22 cellular contexts compared by ENCODE assay signal in the genomic region with DNA sequence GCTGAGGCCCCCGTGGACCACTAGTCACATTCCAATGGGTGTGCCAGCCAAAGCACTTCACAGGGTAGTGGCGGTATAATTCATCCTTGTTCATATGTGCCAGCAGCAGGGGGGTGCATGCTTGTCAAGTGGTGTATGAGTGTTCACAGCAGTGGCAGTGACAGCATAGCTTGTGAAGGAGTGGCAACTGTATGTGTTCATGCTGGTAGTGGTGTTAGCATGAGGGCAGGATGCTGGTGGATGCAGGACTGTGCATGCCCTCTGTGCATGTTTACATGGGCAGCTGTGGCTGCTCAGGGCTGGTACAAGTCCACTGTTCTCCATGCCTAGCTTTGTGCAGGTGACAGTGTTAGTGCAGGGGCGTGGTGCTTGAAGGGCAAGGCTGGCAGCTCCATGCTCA.
"Had no signal": no experiment of that assay in that cellular context is flagged by ENCODE, and none has a peak within 500 bp of the region (broad histone marks: within the 10 kb centered on the region; RNA-seq: fewer than 3 reads in every experiment).

No MANE protein-coding gene starts in this region.

- H3K27me3 Mint-ChIP-seq: memory B cell; progenitor cell of endocrine pancreas; stimulated activated naive CD8-positive, alpha-beta T cell treated with anti-CD3 and anti-CD28 coated beads, Interleukin-15, Interleukin-2, amounts not matched to agents 100 ng/mL and 50 ng/mL, for 24 hours had no signal

- H3K9ac ChIP-seq: parathyroid adenoma had no signal

- H3K27ac Mint-ChIP-seq: memory B cell; natural killer cell; progenitor cell of endocrine pancreas; stimulated activated naive CD8-positive, alpha-beta T cell treated with anti-CD3 and anti-CD28 coated beads, Interleukin-15, Interleukin-2, amounts not matched to agents 100 ng/mL and 50 ng/mL, for 24 hours had no signal

- ATAC-seq: left lobe of liver, natural killer cell had no signal

- H3K4me3 Mint-ChIP-seq: immature natural killer cell; memory B cell; natural killer cell; stimulated activated naive CD8-positive, alpha-beta T cell treated with anti-CD3 and anti-CD28 coated beads, Interleukin-15, Interleukin-2, amounts not matched to agents 100 ng/mL and 50 ng/mL, for 24 hours had no signal

- H3K4me1 Mint-ChIP-seq: immature natural killer cell, natural killer cell had no signal

- DNase-seq: dorsolateral prefrontal cortex; effector CD4-positive, alpha-beta T cell; hypothalamus; immature natural killer cell; islet precursor cell; natural killer cell; right lobe of liver; small intestine; stimulated activated CD4-positive, alpha-beta T cell treated with anti-CD3 and anti-CD28 coated beads, Interleukin-12 subunit alpha, Interleukin-12 subunit beta, amount 100 ng/mL, for 4 hours; stimulated activated CD4-positive, alpha-beta T cell treated with anti-CD3 and anti-CD28 coated beads, Interleukin-1b, Interleukin-23, amount 100 ng/mL, for 48 hours; stimulated activated CD4-positive, alpha-beta T cell treated with anti-CD3 and anti-CD28 coated beads, Interleukin-4, amount 100 ng/mL, for 1 hour; stimulated activated CD8-positive, alpha-beta memory T cell treated with anti-CD3 and anti-CD28 coated beads, Interleukin-4, amount 100 ng/mL, for 48 hours; transverse colon had no signal

- H2AFZ ChIP-seq: parathyroid adenoma had no signal

- H3K27ac ChIP-seq: dorsolateral prefrontal cortex, parathyroid adenoma, right lobe of liver, suprapubic skin, transverse colon had no signal

- H3K27me3 ChIP-seq: dorsolateral prefrontal cortex, right lobe of liver, suprapubic skin, transverse colon had no signal

- H3K4me1 ChIP-seq: parathyroid adenoma, right lobe of liver, suprapubic skin, transverse colon had no signal

- H3K79me2 ChIP-seq: parathyroid adenoma had no signal

- H3K36me3 ChIP-seq: right lobe of liver, suprapubic skin, transverse colon had no signal

- H3K4me3 ChIP-seq: dorsolateral prefrontal cortex, lung, right lobe of liver, suprapubic skin, transverse colon had no signal

- FAIRE-seq: colon, frontal cortex, small intestine had no signal

- H3K9me3 ChIP-seq: right lobe of liver, suprapubic skin had no signal
